36 cellular contexts compared by ENCODE assay signal in genomic region chr10:126876456-126876855, GRCh38.
"Had no signal": no experiment of that assay in that cellular context is flagged by ENCODE, and none has a peak within 500 bp of the region (broad histone marks: within the 10 kb centered on the region; RNA-seq: fewer than 3 reads in every experiment).

No MANE protein-coding gene starts in this region.

- H3K27ac ChIP-seq: cardiac muscle cell, KMS-11, Peyer's patch, SJSA1 had no signal

- H3K36me3 Mint-ChIP-seq: activated naive CD8-positive, alpha-beta T cell treated with anti-CD3 and anti-CD28 coated beads for 36 hours had no signal

- H3K9ac ChIP-seq: KMS-11, SK-N-SH had no signal

- H3K27ac Mint-ChIP-seq: activated CD4-positive, alpha-beta T cell treated with anti-CD3 and anti-CD28 coated beads, Interleukin-2, amount 10 ng/mL, durations not matched to agents 24 days and 14 days; activated CD8-positive, alpha-beta T cell treated with anti-CD3 and anti-CD28 coated beads for 36 hours; activated naive CD8-positive, alpha-beta T cell treated with anti-CD3 and anti-CD28 coated beads for 36 hours; activated T-cell treated with anti-CD3 and anti-CD28 coated beads, Interleukin-2, amount 50 U/mL, for 72 hours; activated T-helper 17 cell treated with anti-CD3 and anti-CD28 coated beads, Interleukin-2, amount 50 U/mL, for 72 hours; T-helper 1 cell treated with Interleukin-12 subunit alpha and Interleukin-12 subunit beta and Interleukin-4 antibody, amounts not matched to agents 30 μg/mL and 1 μg/mL, for 36 hours; T-helper 2 cell treated with Interferon-gamma antibody and Interleukin-4, amounts not matched to agents 5 μg/mL and 100 μg/mL, for 36 hours had no signal

- H3K9me3 Mint-ChIP-seq: activated T-helper 17 cell treated with anti-CD3 and anti-CD28 coated beads, Interleukin-2, amount 50 U/mL, for 72 hours had no signal

- H3K27me3 Mint-ChIP-seq: activated CD4-positive, alpha-beta T cell treated with anti-CD3 and anti-CD28 coated beads, Interleukin-2, amount 10 ng/mL, durations not matched to agents 24 days and 14 days; activated T-helper 17 cell treated with anti-CD3 and anti-CD28 coated beads, Interleukin-2, amount 50 U/mL, for 72 hours; central memory CD8-positive, alpha-beta T cell had no signal

- DNase-seq: activated CD4-positive, alpha-beta T cell treated with anti-CD3 and anti-CD28 coated beads, Interleukin-2, amount 10 ng/mL, durations not matched to agents 24 days and 14 days; activated CD4-positive, alpha-beta T cell treated with anti-CD3 and anti-CD28 coated beads, Interleukin-2, amount 50 U/mL, for 4 hours; activated CD8-positive, alpha-beta T cell treated with anti-CD3 and anti-CD28 coated beads for 36 hours; activated effector memory CD4-positive, alpha-beta T cell treated with anti-CD3 and anti-CD28 coated beads, Interleukin-2, amount 50 U/mL, for 16 hours; activated naive CD4-positive, alpha-beta T cell; activated naive CD4-positive, alpha-beta T cell treated with anti-CD3 and anti-CD28 coated beads, Interleukin-2, amount 50 U/mL, for 16 hours; activated naive CD8-positive, alpha-beta T cell treated with anti-CD3 and anti-CD28 coated beads for 36 hours; activated T-cell treated with anti-CD3 and anti-CD28 coated beads for 4 hours; activated T-cell treated with anti-CD3 and anti-CD28 coated beads, Interleukin-2, amount 50 U/mL, for 72 hours; amniotic stem cell; aorta; MM.1S; MV-4-11; NCI-H1092; NCI-H1417; NCI-H146; NCI-H187; NCI-H2029 treated with DMSO at 0.1 percent for 48 hours; NCI-H2107; NCI-H2171; NCI-H510A; NCI-H526; NCI-H748 treated with DMSO at 0.1 percent for 48 hours; NK-92 treated with Interleukin-12 subunit alpha and Interleukin-12 subunit beta, amount 100 ng/mL, for 24 hours; PC-3; Peyer's patch; RPMI8226; SHP77 treated with DMSO at 0.1 percent for 48 hours; SK-N-SH had no signal

- H3K4me2 ChIP-seq: KMS-11, SK-N-SH had no signal

- H3K27me3 ChIP-seq: cardiac muscle cell, Peyer's patch had no signal

- H3K4me1 Mint-ChIP-seq: activated CD4-positive, alpha-beta T cell treated with anti-CD3 and anti-CD28 coated beads, Interleukin-2, amount 10 ng/mL, durations not matched to agents 24 days and 14 days; activated naive CD8-positive, alpha-beta T cell treated with anti-CD3 and anti-CD28 coated beads for 36 hours; activated T-helper 17 cell treated with anti-CD3 and anti-CD28 coated beads, Interleukin-2, amount 50 U/mL, for 72 hours; central memory CD8-positive, alpha-beta T cell had no signal

- H3K4me3 ChIP-seq: cardiac muscle cell, Peyer's patch, SJSA1 had no signal

- H3K36me3 ChIP-seq: cardiac muscle cell, Peyer's patch, SJSA1 had no signal

- H3K4me1 ChIP-seq: Peyer's patch, SJSA1 had no signal

- H3K4me3 Mint-ChIP-seq: activated CD4-positive, alpha-beta T cell treated with anti-CD3 and anti-CD28 coated beads, Interleukin-2, amount 10 ng/mL, durations not matched to agents 24 days and 14 days; activated CD8-positive, alpha-beta T cell treated with anti-CD3 and anti-CD28 coated beads for 36 hours; activated naive CD8-positive, alpha-beta T cell treated with anti-CD3 and anti-CD28 coated beads for 36 hours; activated T-cell treated with anti-CD3 and anti-CD28 coated beads, Interleukin-2, amount 50 U/mL, for 72 hours; activated T-helper 17 cell treated with anti-CD3 and anti-CD28 coated beads, Interleukin-2, amount 50 U/mL, for 72 hours; central memory CD8-positive, alpha-beta T cell; T-helper 1 cell treated with Interleukin-12 subunit alpha and Interleukin-12 subunit beta and Interleukin-4 antibody, amounts not matched to agents 30 μg/mL and 1 μg/mL, for 36 hours; T-helper 2 cell treated with Interferon-gamma antibody and Interleukin-4, amounts not matched to agents 5 μg/mL and 100 μg/mL, for 36 hours had no signal

- H3K9me3 ChIP-seq: Peyer's patch, SJSA1, SK-N-SH had no signal
